8 cellular contexts compared by ENCODE assay signal in the genomic region with DNA sequence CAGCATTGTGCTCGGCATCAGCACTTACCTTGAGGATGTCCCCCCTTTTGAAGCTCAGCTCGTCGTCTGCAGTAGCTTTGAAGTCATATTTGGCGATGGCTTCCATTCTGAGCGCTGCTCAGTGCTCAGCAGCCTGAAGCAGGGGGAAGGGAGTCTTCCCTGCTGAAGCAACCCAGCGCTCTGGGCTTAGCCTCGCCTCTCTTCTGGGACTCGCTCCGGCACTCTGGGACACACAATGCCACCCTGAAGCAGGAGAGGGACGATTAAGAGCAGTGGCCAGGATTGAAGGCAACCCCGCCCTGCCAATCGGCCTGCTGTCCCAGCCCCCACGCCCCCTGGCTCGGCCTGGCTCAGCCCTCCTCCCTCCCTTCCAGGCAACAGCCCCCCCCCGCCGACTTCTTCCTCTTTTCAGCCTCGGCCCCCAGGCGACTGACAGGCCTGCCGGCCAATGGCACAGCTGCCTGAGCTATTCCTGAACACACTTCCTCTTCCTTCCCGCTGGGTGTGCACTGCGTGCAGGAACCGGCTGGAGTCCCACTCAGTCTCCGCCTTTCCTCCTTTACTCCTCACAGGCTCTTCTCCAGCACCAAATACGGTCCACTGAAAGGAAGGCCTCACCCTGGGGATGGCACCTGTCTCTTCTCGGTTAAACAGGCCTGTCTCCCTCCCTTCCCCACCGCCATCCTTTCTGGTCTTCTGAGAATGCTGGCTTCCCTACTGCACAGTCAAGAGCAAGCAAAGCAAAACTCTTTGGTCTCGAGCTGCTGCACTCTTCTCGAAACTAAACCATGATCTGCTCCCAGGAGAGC. TPM values are rescaled to one million over a fixed set of nuclear protein-coding genes. Genes with fewer than 3 reads are reported as not detected.
DNase-seq lines count a peak whose midpoint lies in the region; ATAC-seq and TF ChIP-seq lines count a peak whose summit lies in the region.

No MANE protein-coding gene starts in this region.

- no peaks in the 10 kb centered on the region for H3K36me3 ChIP-seq in adipocyte (ENCODE audit: control insufficient read depth, insufficient read depth, low read length, severe bottlenecking)
- H3K36me3 ChIP-seq in heart left ventricle = peaks cover 0 to 37% (median 3%) of the 10 kb centered on the region in 9 donors
- H3K36me3 ChIP-seq in trophoblast cell (ENCODE audit: control insufficient read depth in 1 of 2, insufficient read depth in 2 of 2, low read length in 2 of 2) = no peaks in the 10 kb centered on the region
- no peaks in the 10 kb centered on the region for H3K36me3 ChIP-seq in tibial nerve

- H3K23ac ChIP-seq in trophoblast cell (ENCODE audit: low read length) = no peak overlapping the region

- H3K18ac ChIP-seq in trophoblast cell (ENCODE audit: low read length) = peak overlapping the region; percentile 70

- no peaks in the 10 kb centered on the region for H3K9me3 ChIP-seq in adipocyte (ENCODE audit: control insufficient read depth, low read length)
- H3K9me3 ChIP-seq in heart left ventricle = no peaks in the 10 kb centered on the region
- H3K9me3 ChIP-seq in trophoblast cell (ENCODE audit: insufficient read depth, low read depth, low read length) = no peaks in the 10 kb centered on the region
- no peaks in the 10 kb centered on the region for H3K9me3 ChIP-seq in tibial nerve

- H3K9ac ChIP-seq in adipocyte (ENCODE audit: low read length) (peak overlapping the region; percentile 92), trophoblast cell (ENCODE audit: low read length) (peak overlapping the region; percentile 50)

- H3K4me1 ChIP-seq in adipocyte (ENCODE audit: control insufficient read depth, insufficient read depth, low read length) (peaks cover 44% of the 10 kb centered on the region), heart left ventricle (peaks cover 0 to 96% (median 39%) of the 10 kb centered on the region in 12 donors), trophoblast cell (ENCODE audit: control insufficient read depth in 1 of 2, insufficient read depth in 2 of 2, low read length in 2 of 2) (peaks cover 0 to 2% of the 10 kb centered on the region in 2 experiments), tibial nerve (peaks cover 0 to 81% (median 33%) of the 10 kb centered on the region in 4 donors)

- intact Hi-C loops in heart left ventricle (cut with DNase I) = no loop called here

- WGBS in heart left ventricle, 4 donors = 0 to 1% (median 1%) methylated on average over 25 to 28 of the region's 28 CpGs
- no CpG with 5 or more reads among the region's 28 CpGs for WGBS in trophoblast cell (ENCODE audit: extremely low coverage, insufficient coverage, insufficient read length)
- WGBS in tibial nerve, 2 donors = 0 to 1% methylated on average over 22 to 27 of the region's 28 CpGs

- H2AK5ac ChIP-seq in trophoblast cell (ENCODE audit: low read length) = peak overlapping the region; percentile 41

- H4K91ac ChIP-seq in trophoblast cell (ENCODE audit: low read depth, low read length) = peak overlapping the region; percentile 59

- peak overlapping the region; percentile 26 for H2BK120ac ChIP-seq in trophoblast cell (ENCODE audit: insufficient read depth, low read length, poor library complexity)

- H3K4ac ChIP-seq in trophoblast cell (ENCODE audit: low read depth, low read length) = peak overlapping the region; percentile 39

- H2AFZ ChIP-seq in trophoblast cell (ENCODE audit: insufficient read depth, low read length, poor library complexity) = peak overlapping the region; percentile 87

- peak overlapping the region; percentile 60 for H4K12ac ChIP-seq in trophoblast cell (ENCODE audit: low read depth, low read length)

- H3K27me3 ChIP-seq in adipocyte (replicated peaks; ENCODE audit: control insufficient read depth, insufficient read depth, low read length) (no peaks in the 10 kb centered on the region), heart left ventricle (no peaks in the 10 kb centered on the region), trophoblast cell (ENCODE audit: insufficient read depth, low read length) (no peaks in the 10 kb centered on the region), tibial nerve (no peaks in the 10 kb centered on the region)

- H3K14ac ChIP-seq in trophoblast cell (ENCODE audit: low read length) = peak overlapping the region; percentile 93

- peak in 1 of 2 donors; percentile 50 for TF ChIP-seq EP300 in tibial nerve (IDR thresholded peaks at IDR 0.05)

- H3K4me3 ChIP-seq in adipocyte (ENCODE audit: low read length) (peak overlapping the region; percentile 91), heart left ventricle (peak overlapping the region; percentile 30 to 75 (median 66)), trophoblast cell (ENCODE audit: low read depth, low read length) (peak overlapping the region; percentile 75), tibial nerve (peak overlapping the region; percentile 47 to 63 (median 54))

- H3K79me1 ChIP-seq in trophoblast cell (ENCODE audit: low read length) = peaks cover 8% of the 10 kb centered on the region

- peak; percentile 85 for DNase-seq in GF-D8 (lab: John Stamatoyannopoulos, UW)
- peak; percentile 93 to 98 (median 97) for DNase-seq in NCI-H1417 (lab: John Stamatoyannopoulos, UW)
- DNase-seq in SW 1271 (lab: John Stamatoyannopoulos, UW) = peak; percentile 95 to 97
- peak; percentile 99 for DNase-seq in adipocyte (ENCODE audit: low read depth)
- DNase-seq in heart left ventricle = peak; percentile 99 to 100 (median 99)
- peak; percentile 93 for DNase-seq in trophoblast cell
- peak; percentile 95 to 96 for DNase-seq in tibial nerve (ENCODE audit: low spot score in 2 of 2)

- ATAC-seq in HG02610 (IDR thresholded peaks at IDR 0.05; ENCODE audit: unreplicated experiment) = peak; percentile 86
- ATAC-seq in heart left ventricle = peak; percentile 98 to 100 (median 100)

- peaks cover 17% of the 10 kb centered on the region for H3K79me2 ChIP-seq in trophoblast cell (ENCODE audit: control insufficient read depth, insufficient read depth, low read length, poor library complexity)

- peak overlapping the region; percentile 85 for H2BK5ac ChIP-seq in trophoblast cell (ENCODE audit: low read depth, low read length, poor library complexity)

- H3K27ac ChIP-seq in heart left ventricle (peak overlapping the region; percentile 39 to 90 (median 82)), trophoblast cell (ENCODE audit: low read depth, low read length) (peak overlapping the region; percentile 54), tibial nerve (peak overlapping the region; percentile 57 to 89 (median 80))

- H3K4me2 ChIP-seq in trophoblast cell (ENCODE audit: low read length) = peak overlapping the region; percentile 63

- peak in 1 of 2 donors; percentile 47 for TF ChIP-seq POLR2A in heart left ventricle (IDR thresholded peaks at IDR 0.05)
- peak in 1 of 2 donors; percentile 23 for TF ChIP-seq POLR2A in tibial nerve (IDR thresholded peaks at IDR 0.05)

- no peak overlapping the region for H2BK12ac ChIP-seq in trophoblast cell (ENCODE audit: low read length)

- TF ChIP-seq CTCF in heart left ventricle (IDR thresholded peaks at IDR 0.05) = peak in 4 of 12 donors; percentile 7 to 26 (median 14)
- TF ChIP-seq CTCF in tibial nerve (IDR thresholded peaks at IDR 0.05) = peak in 2 of 5 experiments; percentile 46 to 59

- peak overlapping the region; percentile 81 for H4K8ac ChIP-seq in trophoblast cell (ENCODE audit: low read depth, low read length)

RNA-seq across cellular contexts. Expression of gene GRB2, which starts 11.8 kb away (rescaled TPM):
- total RNA-seq in heart left ventricle (100 to 1,000 TPM in 2 of 9 donors, 10 to 100 TPM in 7; 37.2 to 145 (median 67.7) TPM), tibial nerve (100 to 1,000 TPM in 3 of 4 donors, 10 to 100 TPM in 1; 77.6 to 139 (median 133) TPM)
- polyA plus RNA-seq in heart left ventricle = 10 to 100 TPM; 24.5 to 68.2 TPM
- polyA plus RNA-seq in trophoblast cell (2013) = 120 and 126 TPM in 2 replicates

Comparison
In these comparisons a context has a peak if more than half of its experiments do, and no peak if none do; other contexts are left out.
1. Peak in every context shown above with its lines: DNase-seq, ATAC-seq, H3K4me3 ChIP-seq and H3K27ac ChIP-seq.